ENCODE assay signal across 24 cellular contexts in the genomic region with DNA sequence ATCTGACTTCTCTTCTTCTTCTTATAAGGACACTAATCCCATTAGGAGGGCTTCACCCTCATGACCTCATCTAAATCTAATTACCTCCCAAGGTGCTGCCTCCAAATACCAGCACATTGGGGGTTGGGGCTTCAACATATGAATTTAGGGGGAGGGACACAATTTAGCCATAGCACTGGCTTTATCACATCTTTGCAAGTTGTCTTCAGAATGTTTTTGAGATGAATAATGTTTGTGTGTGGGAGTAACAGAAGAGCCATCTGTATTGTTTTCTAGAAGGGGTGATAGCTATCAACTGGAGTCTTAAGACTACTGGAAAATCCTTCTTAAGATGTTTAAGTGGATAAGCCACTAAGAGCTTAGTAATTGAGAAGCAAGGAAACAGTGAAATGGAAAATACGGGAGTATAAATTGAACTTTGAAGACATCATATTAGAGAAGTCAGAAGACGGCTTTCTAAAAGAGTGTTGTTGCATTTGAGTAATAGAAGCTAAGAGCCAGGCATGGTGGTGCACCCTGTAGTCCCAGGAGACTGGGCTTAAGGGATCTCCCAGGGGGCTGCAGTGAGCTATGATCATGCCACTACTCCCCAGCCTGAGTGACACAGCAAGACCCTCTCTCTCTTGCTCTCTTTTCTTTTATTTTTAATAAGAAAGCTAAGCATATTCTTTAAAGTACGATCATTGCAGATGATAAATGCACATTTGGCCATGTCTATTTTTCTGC. TPM values are rescaled to one million over a fixed set of nuclear protein-coding genes. Genes with fewer than 3 reads are reported as not detected.
A peak's percentile ranks its signal among the peaks of the same experiment; 100 is the strongest.
DNase-seq lines count a peak whose midpoint lies in the region; ATAC-seq and TF ChIP-seq lines count a peak whose summit lies in the region.
"Had no signal": no experiment of that assay in that cellular context is flagged by ENCODE, and none has a peak within 500 bp of the region (broad histone marks: within the 10 kb centered on the region; RNA-seq: fewer than 3 reads in every experiment).

No MANE protein-coding gene starts in this region.

- no peak for ATAC-seq in HG02981 (IDR thresholded peaks at IDR 0.05; ENCODE audit: unreplicated experiment)
- ATAC-seq: GM12878 had no signal

- H3K14ac ChIP-seq in trophoblast cell (ENCODE audit: low read length) = no peak overlapping the region

- H3K27ac ChIP-seq in WERI-Rb-1 (no peak overlapping the region), trophoblast cell (ENCODE audit: low read depth, low read length) (no peak overlapping the region)
- H3K27ac ChIP-seq: PC-9, RWPE1 had no signal

- H4K91ac ChIP-seq in trophoblast cell (ENCODE audit: low read depth, low read length) = no peak overlapping the region

- in situ Hi-C loops in HAP-1 (cut with MboI; ENCODE audit: low sequenced_read_pairs) = no loop called here

- H4K12ac ChIP-seq in trophoblast cell (ENCODE audit: low read depth, low read length) = no peak overlapping the region

- H3K4me1 ChIP-seq in HAP-1 (peaks cover 9% of the 10 kb centered on the region), trophoblast cell (ENCODE audit: control insufficient read depth in 1 of 2, insufficient read depth in 2 of 2, low read length in 2 of 2) (peaks cover 0 to 2% of the 10 kb centered on the region in 2 experiments)
- H3K4me1 ChIP-seq: Caco-2 had no signal

- H3K79me1 ChIP-seq in trophoblast cell (ENCODE audit: low read length) = peaks cover 3% of the 10 kb centered on the region

- no CpG with 5 or more reads among the region's 3 CpGs for WGBS in trophoblast cell (ENCODE audit: extremely low coverage, insufficient coverage, insufficient read length)

- no peak overlapping the region for H3K4me2 ChIP-seq in trophoblast cell (ENCODE audit: low read length)
- H3K4me2 ChIP-seq: PC-9 had no signal

- H3K4ac ChIP-seq in trophoblast cell (ENCODE audit: low read depth, low read length) = no peak overlapping the region

- peak overlapping the region; percentile 58 for H2BK12ac ChIP-seq in trophoblast cell (ENCODE audit: low read length)

- no peak overlapping the region for H2AFZ ChIP-seq in trophoblast cell (ENCODE audit: insufficient read depth, low read length, poor library complexity)
- H2AFZ ChIP-seq: PC-9 had no signal

- H2AK5ac ChIP-seq in trophoblast cell (ENCODE audit: low read length) = no peak overlapping the region

- DNase-seq in HAP-1 (ENCODE audit: low spot score in 2 of 2) (peak; percentile 11 to 47), NCI-H82 treated with DMSO at 0.1 percent for 48 hours (lab: John Stamatoyannopoulos, UW; ENCODE audit: unreplicated experiment) (peak; percentile 99), WERI-Rb-1 (peak; percentile 41), trophoblast cell (peak in 1 of 2 donors; percentile 24), COLO668 (lab: John Stamatoyannopoulos, UW; ENCODE audit: unreplicated experiment) (no peak), DMS 273 (lab: John Stamatoyannopoulos, UW; ENCODE audit: unreplicated experiment) (no peak), NCI-H345 (lab: John Stamatoyannopoulos, UW) (no peak)
- DNase-seq: AML-193; Caco-2; CD4-positive, CD25-positive, alpha-beta regulatory T cell; GF-D8; GOT3; KBM-7; NCI-H1417 treated with DMSO at 0.1 percent for 48 hours; NCI-H2029 treated with DMSO at 0.1 percent for 48 hours; NCI-H2171; NCI-H446 treated with DMSO at 0.1 percent for 48 hours; NCI-H748 treated with DMSO at 0.1 percent for 48 hours; PC-9; SIG-M5; T-helper 1 cell had no signal

- H2BK120ac ChIP-seq in trophoblast cell (ENCODE audit: insufficient read depth, low read length, poor library complexity) = peak overlapping the region; percentile 33

- H4K8ac ChIP-seq in trophoblast cell (ENCODE audit: low read depth, low read length) = no peak overlapping the region

- H3K79me2 ChIP-seq in trophoblast cell (ENCODE audit: control insufficient read depth, insufficient read depth, low read length, poor library complexity) = peaks cover 1% of the 10 kb centered on the region

- H3K27me3 ChIP-seq in HAP-1 (ENCODE audit: low read depth) (no peaks in the 10 kb centered on the region), WERI-Rb-1 (ENCODE audit: insufficient read depth, low read depth, severe bottlenecking) (peaks cover 41% of the 10 kb centered on the region), trophoblast cell (ENCODE audit: insufficient read depth, low read length) (no peaks in the 10 kb centered on the region)

- no peak overlapping the region for H3K18ac ChIP-seq in trophoblast cell (ENCODE audit: low read length)

- H3K9ac ChIP-seq in trophoblast cell (ENCODE audit: low read length) = no peak overlapping the region

- H3K4me3 ChIP-seq in HAP-1 (no peak overlapping the region), WERI-Rb-1 (ENCODE audit: low read depth, low read length) (no peak overlapping the region), trophoblast cell (ENCODE audit: low read depth, low read length) (no peak overlapping the region)
- H3K4me3 ChIP-seq: GM12878, PC-9 had no signal

- no peak overlapping the region for H2BK5ac ChIP-seq in trophoblast cell (ENCODE audit: low read depth, low read length, poor library complexity)

- no peaks in the 10 kb centered on the region for H3K9me3 ChIP-seq in HAP-1
- H3K9me3 ChIP-seq in WERI-Rb-1 (ENCODE audit: severe bottlenecking) = no peaks in the 10 kb centered on the region
- H3K9me3 ChIP-seq in trophoblast cell (ENCODE audit: insufficient read depth, low read depth, low read length) = no peaks in the 10 kb centered on the region
- H3K9me3 ChIP-seq: Caco-2 had no signal

- no peaks in the 10 kb centered on the region for H3K36me3 ChIP-seq in HAP-1 (replicated peaks)
- no peaks in the 10 kb centered on the region for H3K36me3 ChIP-seq in WERI-Rb-1
- H3K36me3 ChIP-seq in trophoblast cell (ENCODE audit: control insufficient read depth in 1 of 2, insufficient read depth in 2 of 2, low read length in 2 of 2) = no peaks in the 10 kb centered on the region

- no peak for TF ChIP-seq CTCF in WERI-Rb-1 (IDR thresholded peaks at IDR 0.05; ENCODE audit: low read depth, low read length)

- H3K23ac ChIP-seq in trophoblast cell (ENCODE audit: low read length) = no peak overlapping the region

RNA-seq across cellular contexts. Expression of gene B3GNT2, which starts 32.6 kb away (rescaled TPM):
- 24.8 and 26.0 TPM in 2 replicates for polyA plus RNA-seq in trophoblast cell (2013)

Comparison
In these comparisons a context has a peak if more than half of its experiments do, and no peak if none do; other contexts are left out.
1. DNase-seq: peak in HAP-1 (2 of 2), NCI-H82 treated with DMSO at 0.1 percent for 48 hours (single experiment) and WERI-Rb-1 (single experiment); none in COLO668 (single experiment), DMS 273 (single experiment) and NCI-H345 (single experiment).